Comparison of ENCODE assay signal across 1 cellular context in genomic region chr9:137054932-137055384, GRCh38.
TF ChIP-seq lines count a peak whose summit lies in the region.

No MANE protein-coding gene starts in this region.

TF ChIP-seq in HepG2, 621 proteins besides CTCF, POLR2A, EP300 and RAD21 (continued from another document and continues in another):
- TF ChIP-seq KIAA2018 (CRISPR knock-in tag; IDR thresholded peaks at IDR 0.05; ENCODE audit: borderline replicate concordance) (no peak), ZNF772 (CRISPR knock-in tag; IDR thresholded peaks at IDR 0.05) (no peak), MXD4 (CRISPR knock-in tag; IDR thresholded peaks at IDR 0.05) (no peak; the same call in 1 of the 2 replicates), KDM1A (CRISPR knock-in tag; IDR thresholded peaks at IDR 0.05) (no peak), DBP (CRISPR knock-in tag; IDR thresholded peaks at IDR 0.05; ENCODE audit: not compliant biosample characterization) (peak; percentile 55), ZNF432 (CRISPR knock-in tag; IDR thresholded peaks at IDR 0.05; ENCODE audit: borderline replicate concordance) (no peak), KDM5A (IDR thresholded peaks at IDR 0.05; ENCODE audit: borderline replicate concordance, low read length) (no peak), SAP130 (CRISPR knock-in tag; IDR thresholded peaks at IDR 0.05; ENCODE audit: low read depth) (no peak; the same call in 1 of the 2 replicates), TSC22D2 (CRISPR knock-in tag; IDR thresholded peaks at IDR 0.05; ENCODE audit: borderline replicate concordance) (peak; percentile 57; the same call in 1 of the 2 replicates), CENPX (CRISPR knock-in tag; IDR thresholded peaks at IDR 0.05) (no peak), ZFY (CRISPR knock-in tag; IDR thresholded peaks at IDR 0.05) (peak; percentile 89), ZNF780A (CRISPR knock-in tag; IDR thresholded peaks at IDR 0.05) (no peak), SRSF1 (optimal IDR thresholded peaks at IDR 0.05; ENCODE audit: low read depth, low read length) (peak; percentile 72), PAWR (CRISPR knock-in tag; IDR thresholded peaks at IDR 0.05; ENCODE audit: borderline replicate concordance) (no peak), ZNF660 (CRISPR knock-in tag; IDR thresholded peaks at IDR 0.05; ENCODE audit: borderline replicate concordance, low read depth) (no peak), REPIN1 (CRISPR knock-in tag; IDR thresholded peaks at IDR 0.05; ENCODE audit: borderline replicate concordance, low read depth) (0 out of 2 replicates have a peak, but pooled peaks have one; percentile 8), NCOA5 (CRISPR knock-in tag; IDR thresholded peaks at IDR 0.05) (peak; percentile 24; the same call in 1 of the 2 replicates), ZGPAT (CRISPR knock-in tag; IDR thresholded peaks at IDR 0.05) (no peak), ZNF720 (CRISPR knock-in tag; IDR thresholded peaks at IDR 0.05) (no peak), RBFOX2 (IDR thresholded peaks at IDR 0.05; ENCODE audit: low read depth, low read length) (peak; percentile 63), HMGXB3 (CRISPR knock-in tag; IDR thresholded peaks at IDR 0.05; ENCODE audit: borderline replicate concordance) (peak; percentile 13; the same call in 1 of the 2 replicates), MYC (CRISPR knock-in tag; IDR thresholded peaks at IDR 0.05; ENCODE audit: borderline replicate concordance) (peak; percentile 78), ZNF225 (CRISPR knock-in tag; IDR thresholded peaks at IDR 0.05) (0 out of 2 replicates have a peak, but pooled peaks have one; percentile 31), STAT6 (CRISPR knock-in tag; IDR thresholded peaks at IDR 0.05; ENCODE audit: borderline replicate concordance) (no peak), WIZ (CRISPR knock-in tag; IDR thresholded peaks at IDR 0.05) (no peak), XBP1 (CRISPR knock-in tag; IDR thresholded peaks at IDR 0.05) (no peak), ZFAT (CRISPR knock-in tag; conservative IDR thresholded peaks at IDR 0.05) (0 out of 2 replicates have a peak, but pooled peaks have one; percentile 3), KAT8 (CRISPR knock-in tag; IDR thresholded peaks at IDR 0.05) (no peak), SOX5 (CRISPR knock-in tag; IDR thresholded peaks at IDR 0.05; ENCODE audit: borderline replicate concordance) (no peak), ZNF792 (CRISPR knock-in tag; IDR thresholded peaks at IDR 0.05) (no peak), HNF1A (IDR thresholded peaks at IDR 0.05; ENCODE audit: low read depth) (no peak), HNF1A (CRISPR knock-in tag; IDR thresholded peaks at IDR 0.05; ENCODE audit: borderline replicate concordance) (no peak), ZBTB25 (CRISPR knock-in tag; IDR thresholded peaks at IDR 0.05) (no peak; the same call in 1 of the 2 replicates), ZNF782 (CRISPR knock-in tag; IDR thresholded peaks at IDR 0.05; ENCODE audit: borderline replicate concordance) (0 out of 2 replicates have a peak, but pooled peaks have one; percentile 28), RCOR2 (CRISPR knock-in tag; IDR thresholded peaks at IDR 0.05) (no peak), ZSCAN12 (CRISPR knock-in tag; IDR thresholded peaks at IDR 0.05) (no peak; the same call in 1 of the 2 replicates)
